ENCODE assay signal across 8 cellular contexts in genomic region chr17:17724307-17724921, GRCh38. TPM values are rescaled to one million over a fixed set of nuclear protein-coding genes. Genes with fewer than 3 reads are reported as not detected.
DNase-seq lines count a peak whose midpoint lies in the region; ATAC-seq, FAIRE-seq and TF ChIP-seq lines count a peak whose summit lies in the region.

No MANE protein-coding gene starts in this region.

- H3K9me3 ChIP-seq in right atrium auricular region, result no peaks in the 10 kb centered on the region
- H3K9me3 ChIP-seq in skeletal muscle tissue (ENCODE audit: control insufficient read depth in 3 of 3, low read length in 3 of 3), result no peaks in the 10 kb centered on the region

- ATAC-seq in HG03135 (IDR thresholded peaks at IDR 0.05; ENCODE audit: unreplicated experiment), result no peak
- ATAC-seq in HG02798 (IDR thresholded peaks at IDR 0.05; ENCODE audit: poor library complexity, unreplicated experiment), result no peak

- H3K36me3 ChIP-seq in right atrium auricular region, result no peaks in the 10 kb centered on the region
- H3K36me3 ChIP-seq in skeletal muscle tissue (ENCODE audit: control insufficient read depth in 3 of 3, insufficient read depth in 3 of 3, low read length in 3 of 3), result peaks cover 0 to 4% (median 0%) of the 10 kb centered on the region in 3 donors

- H3K27me3 ChIP-seq in right atrium auricular region (no peaks in the 10 kb centered on the region), skeletal muscle tissue (ENCODE audit: control insufficient read depth in 3 of 3, insufficient read depth in 3 of 3, low read length in 3 of 3) (peaks cover 0 to 8% (median 4%) of the 10 kb centered on the region in 3 donors)

- peak overlapping the region; percentile 51 for H3K4me3 ChIP-seq in AG09309 (ENCODE audit: control insufficient read depth, low read depth, low read length)
- peak overlapping the region; percentile 44 to 60 for H3K4me3 ChIP-seq in right atrium auricular region
- peak overlapping the region; percentile 54 to 70 (median 56) for H3K4me3 ChIP-seq in skeletal muscle tissue (ENCODE audit: low read length in 3 of 3)

- peak; percentile 78 for FAIRE-seq in GM18507 (lab: Jason Lieb, UNC)

- H3K9ac ChIP-seq in skeletal muscle tissue (ENCODE audit: low read depth in 1 of 3, low read length in 3 of 3), result peak overlapping the region; percentile 43 to 71 (median 53)

- peak overlapping the region in 1 of 2 donors; percentile 67 for H3K27ac ChIP-seq in right atrium auricular region
- H3K27ac ChIP-seq in skeletal muscle tissue (ENCODE audit: low read depth, low read length), result no peak overlapping the region

- TF ChIP-seq CTCF in AG09309 (IDR thresholded peaks at IDR 0.05; ENCODE audit: control insufficient read depth, insufficient read depth, low read depth, low read length, missing control alignments), result no peak
- no peak for TF ChIP-seq CTCF in right atrium auricular region (IDR thresholded peaks at IDR 0.05)

- DNase-seq in AG09309 (ENCODE audit: low read depth) (no peak), GM18507 (ENCODE audit: extremely low spot score, insufficient read length, low read depth) (peak; percentile 58), right atrium auricular region (ENCODE audit: low spot score) (no peak), NCI-H524 treated with DMSO at 0.1 percent for 48 hours (lab: John Stamatoyannopoulos, UW) (no peak)
- DNase-seq in activated T-cell treated with anti-CD3 and anti-CD28 coated beads, Interleukin-2, amount 50 U/mL, for 48 hours, result peak; percentile 44 to 55

- H3K4me1 ChIP-seq in right atrium auricular region (peaks cover 0 to 69% of the 10 kb centered on the region in 2 donors), skeletal muscle tissue (ENCODE audit: control insufficient read depth in 3 of 3, insufficient read depth in 3 of 3, low read length in 3 of 3) (peaks cover 8 to 23% (median 19%) of the 10 kb centered on the region in 3 donors)

RNA-seq across cellular contexts. Expression of gene RAI1, which starts 43.2 kb away (rescaled TPM):
- total RNA-seq in right atrium auricular region (10 to 100 TPM; 23.8 to 24.9 TPM), skeletal muscle tissue (3.1 TPM)

Comparison
In these comparisons a context has a peak if more than half of its experiments do, and no peak if none do; other contexts are left out.
1. DNase-seq: peak in GM18507 (single experiment) and activated T-cell treated with anti-CD3 and anti-CD28 coated beads, Interleukin-2, amount 50 U/mL, for 48 hours (2 of 2); none in AG09309 (single experiment), right atrium auricular region (single experiment) and NCI-H524 treated with DMSO at 0.1 percent for 48 hours (single experiment).
2. Peak in every context shown above with its lines, with median percentiles within 50 percentile points of each other: H3K4me3 ChIP-seq.